In the genomic region with DNA sequence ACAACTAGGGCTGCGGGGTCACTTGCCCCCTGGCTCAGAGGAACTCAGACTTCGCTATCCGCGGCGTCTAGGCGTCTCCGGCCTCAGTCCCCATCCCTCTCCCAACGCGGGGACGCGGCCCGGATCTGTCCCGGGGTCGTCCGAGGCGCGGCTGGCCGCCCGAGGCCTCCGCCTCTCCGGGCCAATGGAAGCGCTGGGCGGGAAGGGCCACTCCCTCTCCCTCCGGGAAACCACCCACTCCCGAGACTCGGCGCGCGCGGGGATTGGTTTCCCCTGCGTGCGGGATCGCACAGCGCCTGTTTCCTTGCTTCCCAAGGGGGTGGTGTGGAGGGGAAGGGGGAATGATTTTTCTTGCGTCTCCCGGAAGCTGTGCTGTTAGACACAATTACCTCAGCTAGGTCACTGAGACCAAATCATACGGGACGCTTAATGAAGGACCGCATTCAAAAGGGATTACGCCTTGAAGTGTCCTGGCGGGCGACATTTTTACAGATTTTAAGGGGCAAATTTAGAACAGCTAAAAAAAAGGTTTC, we compare ENCODE assay signal across 1 cellular context.
TF ChIP-seq lines count a peak whose summit lies in the region.

No MANE protein-coding gene starts in this region.

TF ChIP-seq in H1, 55 proteins besides CTCF, POLR2A, EP300 and RAD21:
- no peak for TF ChIP-seq SP2 (IDR thresholded peaks at IDR 0.05; ENCODE audit: low read length)
- TF ChIP-seq GTF2F1 (IDR thresholded peaks at IDR 0.05; ENCODE audit: borderline replicate concordance, low read depth, low read length): no peak
- no peak for TF ChIP-seq TCF12 (IDR thresholded peaks at IDR 0.05; ENCODE audit: low read depth, low read length)
- TF ChIP-seq CEBPB (IDR thresholded peaks at IDR 0.05; ENCODE audit: low read depth, low read length): no peak
- TF ChIP-seq BACH1 (IDR thresholded peaks at IDR 0.05; ENCODE audit: low read length): peak; percentile 50; the same call in 1 of the 2 replicates
- TF ChIP-seq BCL11A (IDR thresholded peaks at IDR 0.05; ENCODE audit: low read depth in 2 of 2, low read length in 2 of 2): no peak
- TF ChIP-seq EZH2 (IDR thresholded peaks at IDR 0.05; ENCODE audit: low read depth, low read length, severe bottlenecking): no peak
- TF ChIP-seq CBX5 (IDR thresholded peaks at IDR 0.05; ENCODE audit: low read depth, low read length): no peak
- 0 out of 2 replicates have a peak, but pooled peaks have one; percentile 11 for TF ChIP-seq PHF8 (conservative IDR thresholded peaks at IDR 0.05; ENCODE audit: low read depth, low read length)
- TF ChIP-seq JUN (IDR thresholded peaks at IDR 0.05; ENCODE audit: low read depth, low read length): no peak
- no peak for TF ChIP-seq ATF3 (IDR thresholded peaks at IDR 0.05; ENCODE audit: insufficient read depth, low read depth, low read length)
- no peak for TF ChIP-seq MAX (IDR thresholded peaks at IDR 0.05)
- TF ChIP-seq RXRA (IDR thresholded peaks at IDR 0.05; ENCODE audit: insufficient read depth, low read depth, low read length): no peak
- TF ChIP-seq HDAC2 (IDR thresholded peaks at IDR 0.05; ENCODE audit: borderline replicate concordance in 1 of 2, low read depth in 2 of 2, low read length in 2 of 2): peak in 1 of 2 experiments; percentile 78; a peak in 2 of 4 replicates
- no peak for TF ChIP-seq RNF2 (IDR thresholded peaks at IDR 0.05; ENCODE audit: borderline replicate concordance, low read depth, low read length, missing control alignments, poor library complexity, severe bottlenecking)
- TF ChIP-seq FOSL1 (IDR thresholded peaks at IDR 0.05; ENCODE audit: insufficient read depth, low read depth, low read length): no peak
- no peak for TF ChIP-seq EGR1 (IDR thresholded peaks at IDR 0.05; ENCODE audit: borderline replicate concordance, low read depth, low read length)
- no peak for TF ChIP-seq NANOG (IDR thresholded peaks at IDR 0.05; ENCODE audit: insufficient read depth, low read depth, low read length, poor library complexity, severe bottlenecking)
- TF ChIP-seq SP4 (IDR thresholded peaks at IDR 0.05; ENCODE audit: low read length): no peak
- TF ChIP-seq RFX5 (IDR thresholded peaks at IDR 0.05; ENCODE audit: borderline replicate concordance, low read depth, low read length): no peak
- TF ChIP-seq ASH2L (IDR thresholded peaks at IDR 0.05; ENCODE audit: low read length): peak; percentile 59
- TF ChIP-seq SIN3A (conservative IDR thresholded peaks at IDR 0.05 in 1 of 2, IDR thresholded peaks at IDR 0.05 in 1 of 2; ENCODE audit: low read depth in 1 of 2, low read length in 2 of 2): no peak; a peak in 1 of 4 replicates
- no peak for TF ChIP-seq BRCA1 (IDR thresholded peaks at IDR 0.05; ENCODE audit: low read depth, low read length)
- no peak for TF ChIP-seq TEAD4 (IDR thresholded peaks at IDR 0.05; ENCODE audit: low read depth, low read length)
- TF ChIP-seq E2F6 (IDR thresholded peaks at IDR 0.05): 0 out of 2 replicates have a peak, but pooled peaks have one; percentile 29
- no peak for TF ChIP-seq SIRT6 (IDR thresholded peaks at IDR 0.05; ENCODE audit: low read length)
- peak; percentile 79 for TF ChIP-seq KDM4A (IDR thresholded peaks at IDR 0.05; ENCODE audit: low read depth, low read length, severe bottlenecking)
- TF ChIP-seq TAF1 (IDR thresholded peaks at IDR 0.05; ENCODE audit: low read depth, low read length): no peak
- no peak for TF ChIP-seq KDM1A (IDR thresholded peaks at IDR 0.05; ENCODE audit: borderline replicate concordance, low read length)
- TF ChIP-seq, protein P1, sequence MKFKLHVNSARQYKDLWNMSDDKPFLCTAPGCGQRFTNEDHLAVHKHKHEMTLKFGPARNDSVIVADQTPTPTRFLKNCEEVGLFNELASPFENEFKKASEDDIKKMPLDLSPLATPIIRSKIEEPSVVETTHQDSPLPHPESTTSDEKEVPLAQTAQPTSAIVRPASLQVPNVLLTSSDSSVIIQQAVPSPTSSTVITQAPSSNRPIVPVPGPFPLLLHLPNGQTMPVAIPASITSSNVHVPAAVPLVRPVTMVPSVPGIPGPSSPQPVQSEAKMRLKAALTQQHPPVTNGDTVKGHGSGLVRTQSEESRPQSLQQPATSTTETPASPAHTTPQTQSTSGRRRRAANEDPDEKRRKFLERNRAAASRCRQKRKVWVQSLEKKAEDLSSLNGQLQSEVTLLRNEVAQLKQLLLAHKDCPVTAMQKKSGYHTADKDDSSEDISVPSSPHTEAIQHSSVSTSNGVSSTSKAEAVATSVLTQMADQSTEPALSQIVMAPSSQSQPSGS (IDR thresholded peaks at IDR 0.05; ENCODE audit: low read length): no peak
- TF ChIP-seq TBP (IDR thresholded peaks at IDR 0.05; ENCODE audit: low read depth, low read length): no peak; the same call in 1 of the 2 replicates
- TF ChIP-seq CREB1 (IDR thresholded peaks at IDR 0.05): no peak
- peak; percentile 41; the same call in 1 of the 2 replicates for TF ChIP-seq SUZ12 (IDR thresholded peaks at IDR 0.05; ENCODE audit: low read length)
- TF ChIP-seq KDM5A (IDR thresholded peaks at IDR 0.05; ENCODE audit: low read length): no peak
- TF ChIP-seq HDAC6 (IDR thresholded peaks at IDR 0.05; ENCODE audit: low read depth, low read length): no peak
- no peak for TF ChIP-seq JUND (IDR thresholded peaks at IDR 0.05; ENCODE audit: low read length)
- no peak for TF ChIP-seq NRF1 (IDR thresholded peaks at IDR 0.05; ENCODE audit: low read depth, low read length)
- TF ChIP-seq SAP30 (IDR thresholded peaks at IDR 0.05; ENCODE audit: insufficient read depth, insufficient replicate concordance, low read length): no peak
- TF ChIP-seq SP1 (IDR thresholded peaks at IDR 0.05; ENCODE audit: low read depth, low read length): no peak
- TF ChIP-seq POU5F1 (IDR thresholded peaks at IDR 0.05; ENCODE audit: low read depth, low read length): no peak
- 0 out of 2 replicates have a peak, but pooled peaks have one; percentile 36 for TF ChIP-seq RBBP5 (IDR thresholded peaks at IDR 0.05; ENCODE audit: borderline replicate concordance, low read depth, low read length)
- TF ChIP-seq, protein P2, sequence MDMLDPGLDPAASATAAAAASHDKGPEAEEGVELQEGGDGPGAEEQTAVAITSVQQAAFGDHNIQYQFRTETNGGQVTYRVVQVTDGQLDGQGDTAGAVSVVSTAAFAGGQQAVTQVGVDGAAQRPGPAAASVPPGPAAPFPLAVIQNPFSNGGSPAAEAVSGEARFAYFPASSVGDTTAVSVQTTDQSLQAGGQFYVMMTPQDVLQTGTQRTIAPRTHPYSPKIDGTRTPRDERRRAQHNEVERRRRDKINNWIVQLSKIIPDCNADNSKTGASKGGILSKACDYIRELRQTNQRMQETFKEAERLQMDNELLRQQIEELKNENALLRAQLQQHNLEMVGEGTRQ (IDR thresholded peaks at IDR 0.05; ENCODE audit: low read length): no peak
- TF ChIP-seq POLR2AphosphoS5 (IDR thresholded peaks at IDR 0.05; ENCODE audit: low read depth, low read length): no peak
- TF ChIP-seq TAF7 (optimal IDR thresholded peaks at IDR 0.05; ENCODE audit: borderline replicate concordance, low read depth, low read length): no peak
- no peak for TF ChIP-seq MAFK (IDR thresholded peaks at IDR 0.05; ENCODE audit: low read depth, low read length)
